Comparison of ENCODE assay signal across 9 cellular contexts in the genomic region with DNA sequence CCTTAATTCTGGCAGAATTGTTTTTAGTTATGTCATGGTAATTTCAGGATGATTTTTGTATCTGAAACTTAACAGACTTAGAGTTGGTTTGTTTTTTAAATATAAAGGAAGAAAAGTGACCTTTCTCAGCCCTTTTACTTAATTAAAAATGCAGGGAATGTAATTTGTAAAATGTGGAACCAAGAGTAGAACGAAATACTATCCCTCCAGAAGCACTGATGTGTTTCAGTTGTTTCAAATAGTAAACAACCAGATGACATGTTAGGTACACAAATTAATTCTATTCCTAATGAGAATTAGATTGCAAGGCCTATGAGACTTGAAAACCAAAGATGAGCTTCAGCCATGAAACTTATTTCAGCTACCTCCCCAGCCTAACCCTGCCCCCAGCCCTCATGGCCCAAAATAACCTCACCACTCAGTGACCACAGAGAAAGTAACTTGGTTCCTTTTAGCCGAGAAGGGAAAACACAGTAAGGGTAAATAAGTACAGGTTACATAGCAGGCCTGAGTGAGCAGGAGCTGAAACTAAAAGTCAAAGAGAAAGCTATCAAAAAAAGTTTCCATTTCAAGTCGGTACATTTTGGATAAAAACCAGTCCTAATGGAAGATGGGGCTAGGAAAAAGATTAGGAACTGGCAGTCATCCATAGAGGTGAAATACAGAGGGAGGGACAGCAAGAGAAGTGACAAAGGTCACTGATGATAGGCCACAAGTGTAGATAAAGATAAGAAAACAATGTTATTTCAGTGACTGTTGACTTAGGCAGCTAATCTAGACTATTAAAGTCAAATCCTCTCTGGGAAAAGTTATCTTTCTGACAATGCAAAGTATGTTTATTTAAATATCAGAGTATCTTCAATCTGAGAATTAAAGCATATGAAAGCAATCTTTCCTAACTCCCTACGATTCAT. TPM values are rescaled to one million over a fixed set of nuclear protein-coding genes. Genes with fewer than 3 reads are reported as not detected.
DNase-seq lines count a peak whose midpoint lies in the region; ATAC-seq and TF ChIP-seq lines count a peak whose summit lies in the region.
"Had no signal": no experiment of that assay in that cellular context is flagged by ENCODE, and none has a peak within 500 bp of the region (broad histone marks: within the 10 kb centered on the region; RNA-seq: fewer than 3 reads in every experiment).

No MANE protein-coding gene starts in this region.

- no peak overlapping the region for H3K4me3 Mint-ChIP-seq in T-cell

- H3K9me3 ChIP-seq in hepatocyte (ENCODE audit: low read depth): no peaks in the 10 kb centered on the region

- peak; percentile 93 for ATAC-seq in GM21526 (IDR thresholded peaks at IDR 0.05; ENCODE audit: low FRiP score, unreplicated experiment)
- peak; percentile 98 for ATAC-seq in HG03565 (IDR thresholded peaks at IDR 0.05; ENCODE audit: unreplicated experiment)
- no peak for ATAC-seq in T-cell (replicated peaks in 1 of 4)

- H2AFZ ChIP-seq in hepatocyte: no peak overlapping the region

- H4K20me1 ChIP-seq in hepatocyte (ENCODE audit: insufficient read depth, poor library complexity, severe bottlenecking): no peaks in the 10 kb centered on the region

- CTCF ChIA-PET in T-cell (lab: Charles Lee): interaction anchor here in 1 of 2 donors (0.6 kb wide), 1 partner anchor 1316 kb away, joined by 12 read pairs; no protein-coding TSS in a partner anchor

- TF ChIP-seq CTCF in GM13976 (IDR thresholded peaks at IDR 0.05; ENCODE audit: borderline replicate concordance, control extremely low read depth, extremely low read depth, insufficient read depth, missing control alignments): no peak
- TF ChIP-seq CTCF in hepatocyte (IDR thresholded peaks at IDR 0.05; ENCODE audit: poor library complexity): no peak

- H3K27me3 Mint-ChIP-seq in T-cell: no peaks in the 10 kb centered on the region

- no peaks in the 10 kb centered on the region for H3K9me3 Mint-ChIP-seq in T-cell

- H3K79me2 ChIP-seq in hepatocyte: no peaks in the 10 kb centered on the region

- H3K36me3 Mint-ChIP-seq in T-cell: peaks cover 7% of the 10 kb centered on the region

- peaks cover 9% of the 10 kb centered on the region for H3K4me1 ChIP-seq in hepatocyte (ENCODE audit: insufficient read depth)

- peak overlapping the region; percentile 28 for H3K4me2 ChIP-seq in hepatocyte

- DNase-seq in GM13976 (ENCODE audit: low spot score) (peak; percentile 85), hepatocyte (ENCODE audit: low spot score) (no peak), T-cell (no peak), NCI-H524 treated with DMSO at 0.1 percent for 48 hours (lab: John Stamatoyannopoulos, UW) (no peak), NCI-H2029 (lab: John Stamatoyannopoulos, UW) (no peak), NCI-H2227 treated with DMSO at 0.1 percent for 48 hours (lab: John Stamatoyannopoulos, UW) (no peak)
- DNase-seq: T1000 had no signal

- H3K36me3 ChIP-seq in hepatocyte (replicated peaks; ENCODE audit: insufficient read depth, low read depth): no peaks in the 10 kb centered on the region

- POLR2A ChIA-PET in T-cell (lab: Charles Lee): no interaction called here

- H3K27me3 ChIP-seq in hepatocyte: no peaks in the 10 kb centered on the region

- H3K27ac ChIP-seq in hepatocyte: no peak overlapping the region

- H3K4me1 Mint-ChIP-seq in T-cell: no peaks in the 10 kb centered on the region

- in situ Hi-C loops in GM13976 (cut with MboI; ENCODE audit: low sequenced_read_pairs, unreplicated experiment): no loop called here

- no peak overlapping the region for H3K4me3 ChIP-seq in hepatocyte

- H3K27ac Mint-ChIP-seq in T-cell: no peak overlapping the region

- no peaks in the 10 kb centered on the region for H3K9me2 ChIP-seq in hepatocyte (replicated peaks; ENCODE audit: insufficient read depth)

- WGBS in hepatocyte (ENCODE audit: low lambda C conversion rate, missing lambda C conversion rate): 61% methylated on average over 4 of the region's 4 CpGs

RNA-seq across cellular contexts. Expression of a gene that starts 23.2 kb away (rescaled TPM):
- total RNA-seq in hepatocyte: 2.0 and 3.6 TPM in 2 replicates
- polyA plus RNA-seq in hepatocyte: 1.5 and 2.2 TPM in 2 replicates
- total RNA-seq in T-cell: 1 to 10 TPM in 4 of 5 donors, under 1 TPM in 1; 0.40 to 1.9 (median 1.3) TPM

RNA-seq across cellular contexts. Expression of a gene that starts 23.5 kb away (rescaled TPM):
- 38.2 and 42.8 TPM in 2 replicates for total RNA-seq in hepatocyte
- 13.1 and 17.9 TPM in 2 replicates for polyA plus RNA-seq in hepatocyte
- total RNA-seq in T-cell: 10 to 100 TPM; 35.8 to 39.1 (median 38.2) TPM

RNA-seq across cellular contexts. Expression of a gene that starts 56.2 kb away (rescaled TPM):
- total RNA-seq in hepatocyte (2.2 and 4.4 TPM in 2 replicates), T-cell (not detected)
- polyA plus RNA-seq in hepatocyte: 4.6 and 7.9 TPM in 2 replicates

Comparison
In these comparisons a context has a peak if more than half of its experiments do, and no peak if none do; other contexts are left out.
1. ATAC-seq: peak in GM21526 (single experiment) and HG03565 (single experiment); none in T-cell (0 of 4).